1 cellular context compared by ENCODE assay signal in the genomic region with DNA sequence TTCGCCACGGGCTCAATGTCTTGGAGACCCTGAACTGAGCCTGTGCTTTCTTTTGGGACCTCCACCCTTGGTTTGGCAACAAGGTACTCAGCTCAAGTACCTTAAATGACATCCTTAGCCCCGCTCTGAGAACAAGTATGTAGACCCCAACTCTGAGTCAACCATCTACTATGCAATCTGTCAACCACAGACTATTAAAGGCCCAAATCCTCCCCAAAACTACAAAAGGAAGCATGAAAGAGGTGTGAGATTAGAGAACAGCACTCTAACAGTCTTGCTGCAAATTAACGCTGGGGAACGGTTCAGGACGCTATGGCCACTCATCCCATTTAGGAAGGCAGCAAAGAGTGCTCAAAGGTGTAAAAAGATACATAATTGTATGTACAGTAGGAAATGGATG.
TF ChIP-seq lines count a peak whose summit lies in the region.

No MANE protein-coding gene starts in this region.

TF ChIP-seq in SK-N-SH treated with all-trans-retinoic acid at 6 μM for 48 hours, 23 proteins besides CTCF, POLR2A, EP300 and RAD21 (continued from another document):
- TF ChIP-seq, protein P1, sequence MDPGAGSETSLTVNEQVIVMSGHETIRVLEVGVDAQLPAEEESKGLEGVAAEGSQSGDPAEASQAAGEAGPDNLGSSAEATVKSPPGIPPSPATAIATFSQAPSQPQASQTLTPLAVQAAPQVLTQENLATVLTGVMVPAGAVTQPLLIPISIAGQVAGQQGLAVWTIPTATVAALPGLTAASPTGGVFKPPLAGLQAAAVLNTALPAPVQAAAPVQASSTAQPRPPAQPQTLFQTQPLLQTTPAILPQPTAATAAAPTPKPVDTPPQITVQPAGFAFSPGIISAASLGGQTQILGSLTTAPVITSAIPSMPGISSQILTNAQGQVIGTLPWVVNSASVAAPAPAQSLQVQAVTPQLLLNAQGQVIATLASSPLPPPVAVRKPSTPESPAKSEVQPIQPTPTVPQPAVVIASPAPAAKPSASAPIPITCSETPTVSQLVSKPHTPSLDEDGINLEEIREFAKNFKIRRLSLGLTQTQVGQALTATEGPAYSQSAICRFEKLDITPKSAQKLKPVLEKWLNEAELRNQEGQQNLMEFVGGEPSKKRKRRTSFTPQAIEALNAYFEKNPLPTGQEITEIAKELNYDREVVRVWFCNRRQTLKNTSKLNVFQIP (CRISPR knock-in tag; IDR thresholded peaks at IDR 0.05; ENCODE audit: borderline replicate concordance, low read depth): no peak
TF ChIP-seq in SK-N-SH treated with all-trans-retinoic acid at 6 μM for 48 hours: peak in this region for 0.
